ENCODE assay signal across 19 cellular contexts in the genomic region with DNA sequence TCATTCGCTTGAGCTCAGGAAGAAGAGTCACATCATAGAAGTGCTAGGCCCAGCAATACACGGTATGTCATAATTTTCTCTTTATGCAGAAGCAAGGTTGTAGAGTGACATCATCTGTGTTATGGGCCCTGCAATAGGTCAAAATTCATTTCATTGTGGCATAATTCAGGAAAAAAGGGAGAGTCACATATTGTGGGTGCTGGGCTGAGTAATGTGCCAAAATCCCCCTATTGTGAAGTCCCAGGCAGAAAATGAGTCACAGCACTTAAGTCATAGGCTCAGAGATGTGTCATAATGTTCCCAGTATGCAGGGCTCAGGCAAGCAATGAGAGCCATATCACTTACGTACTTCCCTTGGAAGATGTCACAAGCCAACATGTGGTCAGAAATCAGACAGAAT.
DNase-seq lines count a peak whose midpoint lies in the region; ATAC-seq, FAIRE-seq and TF ChIP-seq lines count a peak whose summit lies in the region.
"Had no signal": no experiment of that assay in that cellular context is flagged by ENCODE, and none has a peak within 500 bp of the region (broad histone marks: within the 10 kb centered on the region; RNA-seq: fewer than 3 reads in every experiment).

No MANE protein-coding gene starts in this region.

- H3K4me1 ChIP-seq in ACC112 (ENCODE audit: control insufficient read depth, insufficient read depth, low read length, unreplicated experiment) (no peaks in the 10 kb centered on the region), tibial nerve (no peaks in the 10 kb centered on the region)
- H3K4me1 ChIP-seq: adrenal gland, left ventricle myocardium inferior, psoas muscle had no signal

- DNase-seq in GM10266 (ENCODE audit: extremely low spot score) (peak; percentile 2), epithelial cell of prostate (ENCODE audit: low read depth, low spot score) (peak; percentile 26), tibial nerve (ENCODE audit: low spot score in 2 of 2) (no peak), NCI-H2171 treated with DMSO at 0.1 percent for 48 hours (lab: John Stamatoyannopoulos, UW) (no peak), frontal cortex (ENCODE audit: low spot score in 2 of 2) (no peak), HuH-7 (ENCODE audit: low spot score) (no peak)
- DNase-seq: adrenal gland; erythroblast; Karpas-422; left ventricle myocardium inferior; NCI-H1694 treated with DMSO at 0.1 percent for 48 hours; NCI-H69; psoas muscle; RPMI8226; stimulated activated naive B cell treated with anti-CD40 and anti-IgM and Interleukin-4, amounts not matched to agents 10 μg/mL and 1 μg/mL and 100 μg/mL, for 72 hours had no signal

- no peak for TF ChIP-seq CTCF in GM10266 (IDR thresholded peaks at IDR 0.05; ENCODE audit: control insufficient read depth, insufficient read depth, low read depth, missing control alignments)
- no peak for TF ChIP-seq CTCF in tibial nerve (IDR thresholded peaks at IDR 0.05)

- H3K79me2 ChIP-seq in ACC112 (ENCODE audit: control insufficient read depth, insufficient read depth, low read length, unreplicated experiment) = no peaks in the 10 kb centered on the region

- peak; percentile 57 for ATAC-seq in HG03469 (IDR thresholded peaks at IDR 0.05; ENCODE audit: unreplicated experiment)
- ATAC-seq: psoas muscle; stimulated activated naive B cell treated with anti-CD40 and anti-IgM and Interleukin-4, amounts not matched to agents 10 μg/mL and 1 μg/mL and 100 μg/mL, for 72 hours had no signal

- no peak for TF ChIP-seq EP300 in tibial nerve (IDR thresholded peaks at IDR 0.05)

- no peak overlapping the region for H2AFZ ChIP-seq in ACC112 (ENCODE audit: low read length, unreplicated experiment)

- H3K27ac ChIP-seq in ACC112 (ENCODE audit: low read depth, low read length) (peak overlapping the region; percentile 31; the same call in 1 of the 2 replicates), epithelial cell of prostate (peak overlapping the region; percentile 45), tibial nerve (no peak overlapping the region)
- H3K27ac ChIP-seq: adrenal gland, C4-2B, left ventricle myocardium inferior, psoas muscle had no signal

- no peak for TF ChIP-seq POLR2A in tibial nerve (IDR thresholded peaks at IDR 0.05)

- H3K4me3 ChIP-seq in ACC112 (ENCODE audit: low read depth, low read length) (no peak overlapping the region), tibial nerve (no peak overlapping the region)
- H3K4me3 ChIP-seq: adrenal gland, left ventricle myocardium inferior, psoas muscle had no signal

- H3K36me3 ChIP-seq in ACC112 (ENCODE audit: insufficient read depth, low read length) (no peaks in the 10 kb centered on the region), tibial nerve (no peaks in the 10 kb centered on the region)
- H3K36me3 ChIP-seq: adrenal gland, left ventricle myocardium inferior had no signal

- WGBS in tibial nerve, 2 donors = 69% methylated on average over 2 of the region's 3 CpGs; no CpG with 5 or more reads in 1 of the 2 donors

- no peaks in the 10 kb centered on the region for H3K27me3 ChIP-seq in ACC112 (ENCODE audit: insufficient read depth, low read length)
- H3K27me3 ChIP-seq in tibial nerve = no peaks in the 10 kb centered on the region
- H3K27me3 ChIP-seq: adrenal gland had no signal

- FAIRE-seq in frontal cortex (lab: Jason Lieb, UNC) = no peak
- FAIRE-seq: GM12892 had no signal

- H3K9me3 ChIP-seq in tibial nerve = no peaks in the 10 kb centered on the region
- H3K9me3 ChIP-seq: adrenal gland, psoas muscle had no signal

Comparison
In these comparisons a context has a peak if more than half of its experiments do, and no peak if none do; other contexts are left out.
1. H3K27ac ChIP-seq: peak in ACC112 (single experiment) and epithelial cell of prostate (single experiment); none in tibial nerve (0 of 4).
2. DNase-seq: peak in GM10266 (single experiment) and epithelial cell of prostate (single experiment); none in tibial nerve (0 of 2), NCI-H2171 treated with DMSO at 0.1 percent for 48 hours (single experiment), frontal cortex (0 of 2) and HuH-7 (single experiment).